In genomic region chr3:100159564-100160153, GRCh38 we compare ENCODE assay signal across 13 cellular contexts. TPM values are rescaled to one million over a fixed set of nuclear protein-coding genes. Genes with fewer than 3 reads are reported as not detected.
DNase-seq lines count a peak whose midpoint lies in the region; TF ChIP-seq lines count a peak whose summit lies in the region.
"Had no signal": no experiment of that assay in that cellular context is flagged by ENCODE, and none has a peak within 500 bp of the region (broad histone marks: within the 10 kb centered on the region; RNA-seq: fewer than 3 reads in every experiment).

No MANE protein-coding gene starts in this region.

- no peaks in the 10 kb centered on the region for H3K27me3 Mint-ChIP-seq in HFFc6 (ENCODE audit: insufficient read depth)

- peaks cover 7 to 59% of the 10 kb centered on the region in 2 donors for H3K4me1 ChIP-seq in ascending aorta
- peaks cover 7 to 35% (median 30%) of the 10 kb centered on the region in 5 donors for H3K4me1 ChIP-seq in subcutaneous abdominal adipose tissue (ENCODE audit: control insufficient read depth in 5 of 5, insufficient read depth in 5 of 5, low read length in 5 of 5)

- TF ChIP-seq CTCF in HFFc6 (IDR thresholded peaks at IDR 0.05) = no peak
- TF ChIP-seq CTCF in ascending aorta (IDR thresholded peaks at IDR 0.05) = no peak

- H3K4me3 ChIP-seq in ascending aorta = no peak overlapping the region
- peak overlapping the region in 1 of 5 donors; percentile 13 for H3K4me3 ChIP-seq in subcutaneous abdominal adipose tissue (ENCODE audit: low read depth in 1 of 5, low read length in 5 of 5)
- H3K4me3 ChIP-seq: MG63 had no signal

- H3K27me3 ChIP-seq in ascending aorta (no peaks in the 10 kb centered on the region), subcutaneous abdominal adipose tissue (ENCODE audit: control insufficient read depth in 5 of 5, insufficient read depth in 4 of 5, low read length in 5 of 5) (no peaks in the 10 kb centered on the region)
- H3K27me3 ChIP-seq: MG63 had no signal

- peak overlapping the region in 1 of 5 donors; percentile 16 for H3K9ac ChIP-seq in subcutaneous abdominal adipose tissue (ENCODE audit: low read length in 5 of 5)

- H3K4me3 Mint-ChIP-seq in HFFc6 = peak overlapping the region; percentile 60
- H3K4me3 Mint-ChIP-seq: H9, neural crest cell had no signal

- H3K4me1 Mint-ChIP-seq in HFFc6 (ENCODE audit: low read depth) = peaks cover 65% of the 10 kb centered on the region
- H3K4me1 Mint-ChIP-seq: H9, neural crest cell had no signal

- H3K36me3 ChIP-seq in ascending aorta (no peaks in the 10 kb centered on the region), subcutaneous abdominal adipose tissue (ENCODE audit: control insufficient read depth in 5 of 5, insufficient read depth in 5 of 5, low read length in 5 of 5) (no peaks in the 10 kb centered on the region)

- H3K27ac ChIP-seq in ascending aorta = peak overlapping the region; percentile 91 to 92
- H3K27ac ChIP-seq in subcutaneous abdominal adipose tissue (ENCODE audit: low read depth, low read length) = peak overlapping the region; percentile 68

- peaks cover 25% of the 10 kb centered on the region for H3K9me3 Mint-ChIP-seq in HFFc6

- peak overlapping the region; percentile 90 for H3K27ac Mint-ChIP-seq in HFFc6

- DNase-seq in HFFc6 (peak; percentile 69), ascending aorta (ENCODE audit: low spot score in 2 of 2) (no peak), glomerular endothelial cell (ENCODE audit: extremely low read depth, low read depth, low spot score) (peak; percentile 82), NCI-H1436 (lab: John Stamatoyannopoulos, UW) (no peak), retina (no peak)
- no peak for DNase-seq in activated naive CD4-positive, alpha-beta T cell (lab: John Stamatoyannopoulos, UW)
- DNase-seq: activated CD8-positive, alpha-beta memory T cell treated with anti-CD3 and anti-CD28 coated beads, Interleukin-2, amount 50 U/mL, for 4 hours; H9; MG63; NCI-H526; T-helper 2 cell had no signal

- peaks cover 7 to 10% of the 10 kb centered on the region in 2 donors for H3K9me3 ChIP-seq in ascending aorta
- peaks cover 2 to 9% (median 6%) of the 10 kb centered on the region in 5 donors for H3K9me3 ChIP-seq in subcutaneous abdominal adipose tissue (ENCODE audit: control insufficient read depth in 5 of 5, low read length in 5 of 5)

- H3K36me3 Mint-ChIP-seq in HFFc6 (ENCODE audit: low read depth) = peaks cover 25% of the 10 kb centered on the region

- intact Hi-C loops in ascending aorta (cut with DNase I) = loop anchor here (2.0 to 5.0 kb wide), 5 partner anchors 91 to 317 kb away; no protein-coding TSS in a partner anchor

RNA-seq across cellular contexts. Expression of gene FILIP1L, which starts 45.4 kb away (rescaled TPM):
- total RNA-seq in HFFc6 (2021; fragmentation: NEBNext Ultra II Directional; extraction: Animal tissue kit (Norgen Biotek cat#: 25700)) = 10 to 100 TPM; 37.8 to 54.7 (median 48.2) TPM
- total RNA-seq in ascending aorta (106 TPM), glomerular endothelial cell (54.9 and 70.8 TPM in 2 replicates)

Comparison
In these comparisons a context has a peak if more than half of its experiments do, and no peak if none do; other contexts are left out.
1. DNase-seq: peak in HFFc6 (single experiment) and glomerular endothelial cell (single experiment); none in ascending aorta (0 of 2), NCI-H1436 (single experiment), activated naive CD4-positive, alpha-beta T cell (0 of 4) and retina (single experiment).